ENCODE assay signal across 20 cellular contexts in the genomic region with DNA sequence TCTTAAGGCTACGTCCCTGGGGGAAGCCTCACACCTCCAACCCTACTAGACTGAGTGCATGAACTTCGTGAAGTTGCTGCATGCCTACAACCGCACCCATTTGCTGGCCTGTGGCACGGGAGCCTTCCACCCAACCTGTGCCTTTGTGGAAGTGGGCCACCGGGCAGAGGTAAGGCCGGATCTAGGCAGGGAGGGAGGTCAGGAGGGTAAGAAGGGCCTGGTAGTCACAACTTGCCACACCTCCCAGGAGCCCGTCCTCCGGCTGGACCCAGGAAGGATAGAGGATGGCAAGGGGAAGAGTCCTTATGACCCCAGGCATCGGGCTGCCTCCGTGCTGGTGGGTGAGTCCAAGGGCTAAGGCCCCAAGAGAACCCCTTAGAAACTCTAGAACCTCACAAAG. TPM values are rescaled to one million over a fixed set of nuclear protein-coding genes. Genes with fewer than 3 reads are reported as not detected.
DNase-seq lines count a peak whose midpoint lies in the region; ATAC-seq and TF ChIP-seq lines count a peak whose summit lies in the region.
"Had no signal": no experiment of that assay in that cellular context is flagged by ENCODE, and none has a peak within 500 bp of the region (broad histone marks: within the 10 kb centered on the region; RNA-seq: fewer than 3 reads in every experiment).

No MANE protein-coding gene starts in this region.

- intact Hi-C loops in stomach (cut with DNase I; ENCODE audit: low total_unique reads), result loop anchor here (5.0 to 10.0 kb wide), 2 partner anchors 46 to 79 kb away; partner anchors contain the start of gene GNAT1

- peak overlapping the region in 3 of 4 donors; percentile 40 to 46 (median 44) for H3K4me3 ChIP-seq in stomach
- H3K4me3 ChIP-seq: thyroid gland had no signal

- no peak for TF ChIP-seq POLR2A in stomach (IDR thresholded peaks at IDR 0.05)

- DNase-seq in stomach (no peak), NCI-H82 (lab: John Stamatoyannopoulos, UW) (no peak), NCI-H2171 (lab: John Stamatoyannopoulos, UW) (no peak)
- DNase-seq: activated B cell treated with CpG ODN at 0.5 μM for 24 hours; activated CD8-positive, alpha-beta memory T cell treated with anti-CD3 and anti-CD28 coated beads for 24 hours; activated naive CD8-positive, alpha-beta T cell treated with anti-CD3 and anti-CD28 coated beads, Interleukin-2, amount 50 U/mL, for 24 hours; central memory CD4-positive, alpha-beta T cell; H9; left colon; NCI-H1436; NCI-H2227 treated with DMSO at 0.1 percent for 48 hours; NK-92 treated with Interleukin-12 subunit alpha and Interleukin-12 subunit beta, amount 100 ng/mL, for 24 hours; SHP77 treated with DMSO at 0.1 percent for 48 hours; thyroid gland had no signal

- H3K36me3 ChIP-seq in stomach, result peaks cover 0 to 28% (median 5%) of the 10 kb centered on the region in 4 donors
- H3K36me3 ChIP-seq: thyroid gland had no signal

- peaks cover 2% of the 10 kb centered on the region for H3K27me3 ChIP-seq in layer of hippocampus (ENCODE audit: control insufficient read depth, insufficient read depth, low read length)
- H3K27me3 ChIP-seq in stomach, result peaks cover 0 to 33% (median 21%) of the 10 kb centered on the region in 3 donors
- H3K27me3 ChIP-seq: thyroid gland had no signal

- ATAC-seq in GM18498 (IDR thresholded peaks at IDR 0.05; ENCODE audit: unreplicated experiment), result no peak
- ATAC-seq in HG03469 (IDR thresholded peaks at IDR 0.05; ENCODE audit: unreplicated experiment), result no peak
- ATAC-seq: activated naive CD8-positive, alpha-beta T cell treated with anti-CD3 and anti-CD28 coated beads, Interleukin-2, amount 50 U/mL, for 24 hours had no signal

- H3K4me1 ChIP-seq in stomach, result peaks cover 70 to 100% (median 87%) of the 10 kb centered on the region in 4 donors

- WGBS in stomach, 5 donors, result 39 to 70% (median 47%) methylated on average over 8 to 10 of the region's 10 CpGs

- TF ChIP-seq EP300 in stomach (IDR thresholded peaks at IDR 0.05), result no peak

- H3K27ac ChIP-seq in C4-2B (peak overlapping the region; percentile 41), angular gyrus (ENCODE audit: low read depth, low read length) (peak overlapping the region; percentile 100), layer of hippocampus (ENCODE audit: low read depth, low read length) (peak overlapping the region; percentile 100), stomach (peak overlapping the region; percentile 88 to 98 (median 95))
- H3K27ac ChIP-seq: thyroid gland had no signal

- TF ChIP-seq CTCF in C4-2B (conservative IDR thresholded peaks at IDR 0.05) (no peak), stomach (IDR thresholded peaks at IDR 0.05) (no peak)

- no peaks in the 10 kb centered on the region for H3K9me3 ChIP-seq in stomach
- H3K9me3 ChIP-seq: thyroid gland had no signal

RNA-seq across cellular contexts. Expression of gene SEMA3B, which starts 1.9 kb away (rescaled TPM):
- 100 to 1,000 TPM in 4 of 5 donors, 10 to 100 TPM in 1; 53.6 to 310 (median 129) TPM for total RNA-seq in stomach
- 10 to 100 TPM; 40.1 to 79.9 (median 42.0) TPM for polyA plus RNA-seq in stomach
- total RNA-seq: activated B cell treated with CpG ODN at 0.5 μM for 24 hours had no signal

RNA-seq across cellular contexts. Expression of gene LSMEM2, which starts 8.0 kb away (rescaled TPM):
- total RNA-seq in stomach, result not detected
- under 1 TPM in 2 of 3 donors, not detected in 1; 0.31 to 0.58 TPM for polyA plus RNA-seq in stomach
- total RNA-seq: activated B cell treated with CpG ODN at 0.5 μM for 24 hours; left colon; T-helper 1 cell treated with Interleukin-12 subunit alpha and Interleukin-12 subunit beta and Interleukin-4 antibody, amounts not matched to agents 30 ng/mL and 1 ng/mL, for 36 hours; thyroid gland had no signal

RNA-seq across cellular contexts. Expression of gene IFRD2, which starts 21.4 kb away (rescaled TPM):
- total RNA-seq in stomach, result 100 to 1,000 TPM in 3 of 5 donors, 10 to 100 TPM in 2; 69.9 to 254 (median 193) TPM
- 100 to 1,000 TPM in 2 of 3 donors, 10 to 100 TPM in 1; 98.1 to 118 (median 108) TPM for polyA plus RNA-seq in stomach

RNA-seq across cellular contexts. Expression of gene HYAL3, which starts 28.4 kb away (rescaled TPM):
- 1 to 10 TPM in 3 of 5 donors, not detected in 2; 1.3 to 3.9 (median 1.3) TPM for total RNA-seq in stomach
- polyA plus RNA-seq in stomach, result 1 to 10 TPM; 5.0 to 7.9 (median 7.7) TPM

RNA-seq across cellular contexts. Expression of gene NAA80, which starts 28.4 kb away (rescaled TPM):
- 100 to 1,000 TPM in 1 of 5 donors, 10 to 100 TPM in 3, 1 to 10 TPM in 1; 3.1 to 107 (median 22.3) TPM for total RNA-seq in stomach
- polyA plus RNA-seq in stomach, result 10 to 100 TPM in 1 of 3 donors, 1 to 10 TPM in 2; 8.7 to 16.4 (median 9.7) TPM

Comparison
In these comparisons a context has a peak if more than half of its experiments do, and no peak if none do; other contexts are left out.
1. H3K27ac ChIP-seq: peak in every context shown above with its lines; median percentile 100 in angular gyrus; 100 in layer of hippocampus; 95 in stomach; 41 in C4-2B.